In genomic region chrX:38811515-38812239, GRCh38 we compare ENCODE assay signal across 12 cellular contexts. TPM values are rescaled to one million over a fixed set of nuclear protein-coding genes. Genes with fewer than 3 reads are reported as not detected.
A peak's percentile ranks its signal among the peaks of the same experiment; 100 is the strongest.
DNase-seq lines count a peak whose midpoint lies in the region; ATAC-seq, FAIRE-seq and TF ChIP-seq lines count a peak whose summit lies in the region.
"Had no signal": no experiment of that assay in that cellular context is flagged by ENCODE, and none has a peak within 500 bp of the region (broad histone marks: within the 10 kb centered on the region; RNA-seq: fewer than 3 reads in every experiment).

No MANE protein-coding gene starts in this region.

- no peak for TF ChIP-seq CTCF in K562 (IDR thresholded peaks at IDR 0.05 in 2 of 3, conservative IDR thresholded peaks at IDR 0.05 in 1 of 3; ENCODE audit: insufficient read depth in 2 of 3, low read depth in 1 of 3, low read length in 3 of 3)
- no peak for TF ChIP-seq CTCF in natural killer cell (IDR thresholded peaks at IDR 0.05)
- TF ChIP-seq CTCF in HepG2 (CRISPR knock-in tag; IDR thresholded peaks at IDR 0.05) = no peak

- 24% methylated on average over 3 of the region's 3 CpGs for whole genome bisulfite sequencing in K562 (ENCODE audit: insufficient coverage, low coverage, missing lambda C conversion rate)
- 35% methylated on average over 3 of the region's 3 CpGs for WGBS in HepG2 (ENCODE audit: low lambda C conversion rate)

- H3K4me3 Mint-ChIP-seq in natural killer cell = peak overlapping the region; percentile 75

- H4K20me1 ChIP-seq in K562 (replicated peaks; ENCODE audit: control insufficient read depth, insufficient read depth, low read length) = no peaks in the 10 kb centered on the region
- no peaks in the 10 kb centered on the region for H4K20me1 ChIP-seq in HepG2 (ENCODE audit: insufficient read depth, low read length)

- intact Hi-C loops in K562 (cut with micrococcal nuclease) (no loop called here), natural killer cell (cut with micrococcal nuclease) (no loop called here), HepG2 (cut with micrococcal nuclease; ENCODE audit: unreplicated experiment) (no loop called here)

- TF ChIP-seq POLR2A in GM12891 (IDR thresholded peaks at IDR 0.05; ENCODE audit: low read depth, low read length) (no peak), K562 (conservative IDR thresholded peaks at IDR 0.05) (no peak), HepG2 (IDR thresholded peaks at IDR 0.05; ENCODE audit: insufficient read depth in 1 of 2, low read depth in 2 of 2, low read length in 2 of 2) (no peak)

- no peaks in the 10 kb centered on the region for H3K36me3 Mint-ChIP-seq in natural killer cell

- no peaks in the 10 kb centered on the region for H3K9me1 ChIP-seq in K562 (ENCODE audit: control insufficient read depth, insufficient read depth, low read length)

- TF ChIP-seq RAD21 in K562 (CRISPR knock-in tag; conservative IDR thresholded peaks at IDR 0.05 in 1 of 2, IDR thresholded peaks at IDR 0.05 in 1 of 2) (no peak), HepG2 (CRISPR knock-in tag; IDR thresholded peaks at IDR 0.05) (no peak)

- CTCF ChIA-PET in K562 (lab: Yijun Ruan, JAX; ENCODE audit: low intra/inter-chr PET ratio) (no interaction called here), HepG2 (lab: Yijun Ruan, JAX; ENCODE audit: low intra/inter-chr PET ratio, low total read pairs) (no interaction called here)

- no peaks in the 10 kb centered on the region for H3K9me3 Mint-ChIP-seq in natural killer cell

- H3K9me3 ChIP-seq in K562 (replicated peaks; ENCODE audit: control insufficient read depth, insufficient read depth, low read depth, low read length) (no peaks in the 10 kb centered on the region), HepG2 (ENCODE audit: low read length) (no peaks in the 10 kb centered on the region)

- H3K4me1 Mint-ChIP-seq in natural killer cell = peaks cover 21 to 22% of the 10 kb centered on the region in 2 donors

- no peaks in the 10 kb centered on the region for H3K27me3 Mint-ChIP-seq in natural killer cell (ENCODE audit: low read depth in 2 of 2)

- H3K27me3 ChIP-seq in K562 (ENCODE audit: control insufficient read depth in 2 of 2, insufficient read depth in 2 of 2, low read length in 2 of 2) (no peaks in the 10 kb centered on the region), HepG2 (ENCODE audit: control insufficient read depth in 1 of 2, insufficient read depth in 2 of 2, low read length in 2 of 2) (no peaks in the 10 kb centered on the region)

- H3K27ac Mint-ChIP-seq in natural killer cell = peak overlapping the region; percentile 74 to 77

- POLR2A ChIA-PET in K562 (lab: Yijun Ruan, JAX) (interaction anchor here (0.8 kb wide), 1 partner anchor 81 kb away, joined by 4 read pairs; no protein-coding TSS in a partner anchor), HepG2 (lab: Yijun Ruan, JAX) (no interaction called here)

- H3K9ac ChIP-seq in K562 (ENCODE audit: insufficient read depth in 1 of 2, low read depth in 2 of 2, low read length in 2 of 2) = no peak overlapping the region
- no peak overlapping the region for H3K9ac ChIP-seq in HepG2 (ENCODE audit: insufficient read depth, low read depth, low read length)

- in situ Hi-C loops in K562 (cut with MboI) = no loop called here
- in situ Hi-C loops in HepG2 (cut with HindIII; ENCODE audit: extremely low pct_ligation_motif_present, low pct_unique_long_range_greater_than_20kb) = loop anchor here (25.0 kb wide), 1 partner anchor 176 kb away; no protein-coding TSS in a partner anchor

- H3K79me2 ChIP-seq in K562 (ENCODE audit: control insufficient read depth, insufficient read depth, low read length) (peaks cover 18% of the 10 kb centered on the region), HepG2 (ENCODE audit: insufficient read depth, low read length) (peaks cover under 1% of the 10 kb centered on the region)

- no peak overlapping the region for H3K27ac ChIP-seq in K562 (ENCODE audit: extremely low read depth, low read depth, low read length)
- H3K27ac ChIP-seq in HepG2 (ENCODE audit: extremely low read length, insufficient read depth, low read length) = no peak overlapping the region

- ATAC-seq in K562 = no peak
- ATAC-seq in natural killer cell = peak in 2 of 3 donors; percentile 40 to 42
- ATAC-seq in HepG2 = no peak
- ATAC-seq in HG02970 (IDR thresholded peaks at IDR 0.05; ENCODE audit: low FRiP score, unreplicated experiment) = no peak
- ATAC-seq: Right ventricle myocardium inferior had no signal

- 0 out of 2 replicates have a peak overlapping the region, but pooled peaks have one; percentile 18 for H3K4me2 ChIP-seq in K562 (ENCODE audit: insufficient read depth, low read length)
- no peak overlapping the region for H3K4me2 ChIP-seq in HepG2 (ENCODE audit: low read depth, low read length)

- H2AFZ ChIP-seq in K562 (ENCODE audit: low read depth, low read length) = peak overlapping the region; percentile 70
- H2AFZ ChIP-seq in HepG2 (ENCODE audit: low read length) = no peak overlapping the region

- H3K36me3 ChIP-seq in K562 (ENCODE audit: control insufficient read depth, insufficient read depth, low read length) (peaks cover 5% of the 10 kb centered on the region; the same call in 2 of the 3 replicates), HepG2 (replicated peaks in 1 of 2; ENCODE audit: control insufficient read depth in 1 of 2, insufficient read depth in 2 of 2, low read length in 2 of 2) (no peaks in the 10 kb centered on the region)

- no peak for DNase-seq in GM12891 (ENCODE audit: insufficient read length, low spot score)
- DNase-seq in NCI-H226 = peak; percentile 31
- DNase-seq in K562 (ENCODE audit: extremely low read depth in 1 of 4, low spot score in 3 of 4) = no peak
- no peak for DNase-seq in natural killer cell
- DNase-seq in GDM1 (lab: John Stamatoyannopoulos, UW) = no peak
- no peak for DNase-seq in HepG2 (ENCODE audit: low spot score)
- DNase-seq: activated CD4-positive, alpha-beta T cell treated with anti-CD3 and anti-CD28 coated beads for 4 hours; Karpas-422; occipital lobe; stimulated activated CD4-positive, alpha-beta T cell treated with anti-CD3 and anti-CD28 coated beads, Interleukin-4, amount 100 ng/mL, for 1 hour had no signal

- H3K4me3 ChIP-seq in K562 (no peak overlapping the region), HepG2 (replicated peaks in 1 of 3; ENCODE audit: insufficient read depth in 1 of 3, low read depth in 2 of 3, low read length in 3 of 3) (no peak overlapping the region)

- H3K4me1 ChIP-seq in K562 (replicated peaks in 1 of 2; ENCODE audit: control insufficient read depth in 2 of 2, insufficient read depth in 2 of 2, low read length in 2 of 2) (peaks cover 3 to 23% of the 10 kb centered on the region in 2 experiments; a peak in 3 of 5 replicates), HepG2 (ENCODE audit: insufficient read depth, low read length) (peaks cover 20% of the 10 kb centered on the region)

- FAIRE-seq in GM12891 (lab: Jason Lieb, UNC) (peak; percentile 85), K562 (lab: Jason Lieb, UNC) (no peak), HepG2 (lab: Jason Lieb, UNC) (no peak)

- TF ChIP-seq EP300 in K562 (IDR thresholded peaks at IDR 0.05; ENCODE audit: low read length) (no peak), HepG2 (IDR thresholded peaks at IDR 0.05; ENCODE audit: low read depth in 2 of 2, low read length in 2 of 2) (no peak), HepG2 (CRISPR knock-in tag; IDR thresholded peaks at IDR 0.05; ENCODE audit: borderline replicate concordance) (no peak)

- no TSS peak for BruUV-seq in K562 (replicated peaks; lab: Mats Ljungman, UMichigan)
- no TSS peak for BruUV-seq in HepG2 (replicated peaks; lab: Mats Ljungman, UMichigan)

RNA-seq across cellular contexts. Expression of gene MID1IP1, which starts 10.4 kb away (rescaled TPM):
- polyA plus RNA-seq in GM12891 (2012; ENCODE audit: low read depth, missing spikeins) = 31.1 TPM
- 21.8 and 40.2 TPM in 2 replicates for total RNA-seq in K562 (2011; cell fraction: chromatin; rRNA removed; ENCODE audit: low replicate concordance)
- total RNA-seq in K562 (2011; cell fraction: nucleolus; rRNA removed) = 57.5 and 57.7 TPM in 2 replicates
- 35.4 and 38.0 TPM in 2 replicates for total RNA-seq in K562 (2011; cell fraction: nucleoplasm; rRNA removed)
- 82.1 and 102 TPM in 2 replicates for total RNA-seq in K562 (2014; rRNA removed)
- total RNA-seq in K562 (2014; rRNA removed; fragmentation: Illumina TruSeq; extraction: Trizol) = 20.7 and 20.9 TPM in 2 replicates
- total RNA-seq in K562 (2015; rRNA removed; fragmentation: Illumina TruSeq; extraction: Trizol) = 27.5 and 29.9 TPM in 2 replicates
- 90.4 and 94.7 TPM in 2 replicates for total RNA-seq in K562 (2021)
- polyA plus RNA-seq in K562 (2011; rRNA removed) = 36.9 and 42.0 TPM in 2 replicates
- 50.7 and 84.5 TPM in 2 replicates for polyA plus RNA-seq in K562 (2011; cell fraction: cytosol; rRNA removed)
- polyA plus RNA-seq in K562 (2011; cell fraction: nucleus; rRNA removed) = 38.7 and 57.5 TPM in 2 replicates
- 49.3 and 83.1 TPM in 2 replicates for polyA plus RNA-seq in K562 (2012)
- 22.1 and 43.9 TPM in 2 replicates for polyA plus RNA-seq in K562 (2014; fragmentation: Illumina TruSeq; extraction: Trizol)
- polyA plus RNA-seq in K562 (2014; fragmentation: Nextera tagmentation; extraction: Ambion mirVana) = under 1 TPM; 0.51 to 0.80 TPM
- 97.0 and 102 TPM in 2 replicates for polyA plus RNA-seq in K562 (2014; rRNA removed)
- 9.1 and 14.7 TPM in 2 replicates for polyA minus RNA-seq in K562 (2011; rRNA and poly(A)+ RNA removed)
- polyA minus RNA-seq in K562 (2011; cell fraction: cytosol; rRNA and poly(A)+ RNA removed) = 26.2 and 29.8 TPM in 2 replicates
- polyA minus RNA-seq in K562 (2011; cell fraction: nucleus; rRNA and poly(A)+ RNA removed) = 28.3 and 31.4 TPM in 2 replicates
- 10 to 100 TPM in 2 of 3 donors, 1 to 10 TPM in 1; 7.2 to 19.1 (median 14.4) TPM for total RNA-seq in natural killer cell
- 28.9 and 35.7 TPM in 2 replicates for total RNA-seq in HepG2 (2016; rRNA removed; fragmentation: Illumina TruSeq; extraction: Trizol)
- 11.0 and 12.4 TPM in 2 replicates for total RNA-seq in HepG2 (2016; cell fraction: cytosol; rRNA removed; fragmentation: Illumina TruSeq; extraction: Trizol; ENCODE audit: low read depth)
- total RNA-seq in HepG2 (2016; cell fraction: insoluble cytoplasmic fraction; rRNA removed; fragmentation: Illumina TruSeq; extraction: Trizol) = 28.3 and 35.8 TPM in 2 replicates
- total RNA-seq in HepG2 (2016; cell fraction: membrane; rRNA removed; fragmentation: Illumina TruSeq; extraction: Trizol) = 24.7 and 25.8 TPM in 2 replicates
- 18.5 and 18.6 TPM in 2 replicates for total RNA-seq in HepG2 (2016; cell fraction: nucleus; rRNA removed; fragmentation: Illumina TruSeq; extraction: Trizol)
- polyA plus RNA-seq in HepG2 (2011; rRNA removed) = 36.1 and 46.3 TPM in 2 replicates
- 43.4 and 44.7 TPM in 2 replicates for polyA plus RNA-seq in HepG2 (2011; cell fraction: cytosol; rRNA removed)
- polyA plus RNA-seq in HepG2 (2011; cell fraction: nucleus; rRNA removed) = 29.8 and 32.9 TPM in 2 replicates
- polyA plus RNA-seq in HepG2 (2012) = 46.0 and 48.1 TPM in 2 replicates
- polyA plus RNA-seq in HepG2 (2016; cell fraction: cytosol; fragmentation: Illumina TruSeq; extraction: Trizol; ENCODE audit: low read depth) = 4.4 and 5.1 TPM in 2 replicates
- 28.2 and 32.4 TPM in 2 replicates for polyA plus RNA-seq in HepG2 (2016; cell fraction: insoluble cytoplasmic fraction; fragmentation: Illumina TruSeq; extraction: Trizol; ENCODE audit: low read depth)
- 10.8 and 11.2 TPM in 2 replicates for polyA plus RNA-seq in HepG2 (2016; cell fraction: membrane; fragmentation: Illumina TruSeq; extraction: Trizol; ENCODE audit: low read depth)
- 30.7 and 31.4 TPM in 2 replicates for polyA plus RNA-seq in HepG2 (2016; cell fraction: nucleus; fragmentation: Illumina TruSeq; extraction: Trizol; ENCODE audit: insufficient read depth, low read depth)
- polyA minus RNA-seq in HepG2 (2011; rRNA and poly(A)+ RNA removed; ENCODE audit: low replicate concordance) = 50.4 and 50.8 TPM in 2 replicates
- polyA minus RNA-seq in HepG2 (2011; cell fraction: cytosol; rRNA and poly(A)+ RNA removed) = 29.9 and 30.2 TPM in 2 replicates
- 16.7 and 17.3 TPM in 2 replicates for polyA minus RNA-seq in HepG2 (2011; cell fraction: nucleus; rRNA and poly(A)+ RNA removed)

Comparison
In these comparisons a context has a peak if more than half of its experiments do, and no peak if none do; other contexts are left out.
1. ATAC-seq: peak in natural killer cell (2 of 3); none in K562 (single experiment), HepG2 (single experiment) and HG02970 (single experiment).